1 cellular context compared by ENCODE assay signal in the genomic region with DNA sequence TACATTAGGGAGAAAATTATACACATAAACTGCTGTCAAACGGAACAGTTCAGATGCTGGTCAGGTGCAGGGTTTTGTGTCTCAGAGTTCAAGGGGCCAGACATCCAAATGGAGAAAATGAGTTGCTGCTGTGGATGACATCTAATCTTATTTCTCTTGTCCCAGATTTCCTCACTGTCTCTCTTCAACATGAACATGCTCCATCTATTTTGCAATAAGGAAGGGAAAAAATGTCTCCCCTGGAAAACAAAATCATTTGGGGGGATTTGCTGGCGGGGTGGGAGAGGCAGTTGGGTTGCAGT.
TF ChIP-seq lines count a peak whose summit lies in the region.

No MANE protein-coding gene starts in this region.

TF ChIP-seq in A549, 52 proteins besides CTCF, POLR2A, EP300 and RAD21:
- TF ChIP-seq, protein P1, sequence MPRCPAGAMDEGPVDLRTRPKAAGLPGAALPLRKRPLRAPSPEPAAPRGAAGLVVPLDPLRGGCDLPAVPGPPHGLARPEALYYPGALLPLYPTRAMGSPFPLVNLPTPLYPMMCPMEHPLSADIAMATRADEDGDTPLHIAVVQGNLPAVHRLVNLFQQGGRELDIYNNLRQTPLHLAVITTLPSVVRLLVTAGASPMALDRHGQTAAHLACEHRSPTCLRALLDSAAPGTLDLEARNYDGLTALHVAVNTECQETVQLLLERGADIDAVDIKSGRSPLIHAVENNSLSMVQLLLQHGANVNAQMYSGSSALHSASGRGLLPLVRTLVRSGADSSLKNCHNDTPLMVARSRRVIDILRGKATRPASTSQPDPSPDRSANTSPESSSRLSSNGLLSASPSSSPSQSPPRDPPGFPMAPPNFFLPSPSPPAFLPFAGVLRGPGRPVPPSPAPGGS (IDR thresholded peaks at IDR 0.05): no peak
- no peak for TF ChIP-seq JUN (IDR thresholded peaks at IDR 0.05)
- no peak for TF ChIP-seq RNF2 (IDR thresholded peaks at IDR 0.05; ENCODE audit: borderline replicate concordance, low read depth)
- TF ChIP-seq, protein P2, sequence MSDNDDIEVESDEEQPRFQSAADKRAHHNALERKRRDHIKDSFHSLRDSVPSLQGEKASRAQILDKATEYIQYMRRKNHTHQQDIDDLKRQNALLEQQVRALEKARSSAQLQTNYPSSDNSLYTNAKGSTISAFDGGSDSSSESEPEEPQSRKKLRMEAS (IDR thresholded peaks at IDR 0.05): no peak
- no peak for TF ChIP-seq NR3C1 (IDR thresholded peaks at IDR 0.05)
- no peak for TF ChIP-seq HOXB5 (CRISPR knock-in tag; IDR thresholded peaks at IDR 0.05)
- TF ChIP-seq RCOR1 (IDR thresholded peaks at IDR 0.05; ENCODE audit: low read depth, low read length): no peak
- TF ChIP-seq, protein P3, sequence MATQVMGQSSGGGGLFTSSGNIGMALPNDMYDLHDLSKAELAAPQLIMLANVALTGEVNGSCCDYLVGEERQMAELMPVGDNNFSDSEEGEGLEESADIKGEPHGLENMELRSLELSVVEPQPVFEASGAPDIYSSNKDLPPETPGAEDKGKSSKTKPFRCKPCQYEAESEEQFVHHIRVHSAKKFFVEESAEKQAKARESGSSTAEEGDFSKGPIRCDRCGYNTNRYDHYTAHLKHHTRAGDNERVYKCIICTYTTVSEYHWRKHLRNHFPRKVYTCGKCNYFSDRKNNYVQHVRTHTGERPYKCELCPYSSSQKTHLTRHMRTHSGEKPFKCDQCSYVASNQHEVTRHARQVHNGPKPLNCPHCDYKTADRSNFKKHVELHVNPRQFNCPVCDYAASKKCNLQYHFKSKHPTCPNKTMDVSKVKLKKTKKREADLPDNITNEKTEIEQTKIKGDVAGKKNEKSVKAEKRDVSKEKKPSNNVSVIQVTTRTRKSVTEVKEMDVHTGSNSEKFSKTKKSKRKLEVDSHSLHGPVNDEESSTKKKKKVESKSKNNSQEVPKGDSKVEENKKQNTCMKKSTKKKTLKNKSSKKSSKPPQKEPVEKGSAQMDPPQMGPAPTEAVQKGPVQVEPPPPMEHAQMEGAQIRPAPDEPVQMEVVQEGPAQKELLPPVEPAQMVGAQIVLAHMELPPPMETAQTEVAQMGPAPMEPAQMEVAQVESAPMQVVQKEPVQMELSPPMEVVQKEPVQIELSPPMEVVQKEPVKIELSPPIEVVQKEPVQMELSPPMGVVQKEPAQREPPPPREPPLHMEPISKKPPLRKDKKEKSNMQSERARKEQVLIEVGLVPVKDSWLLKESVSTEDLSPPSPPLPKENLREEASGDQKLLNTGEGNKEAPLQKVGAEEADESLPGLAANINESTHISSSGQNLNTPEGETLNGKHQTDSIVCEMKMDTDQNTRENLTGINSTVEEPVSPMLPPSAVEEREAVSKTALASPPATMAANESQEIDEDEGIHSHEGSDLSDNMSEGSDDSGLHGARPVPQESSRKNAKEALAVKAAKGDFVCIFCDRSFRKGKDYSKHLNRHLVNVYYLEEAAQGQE (IDR thresholded peaks at IDR 0.05): no peak
- no peak for TF ChIP-seq FOXS1 (CRISPR knock-in tag; IDR thresholded peaks at IDR 0.05)
- TF ChIP-seq ZFP36 (IDR thresholded peaks at IDR 0.05; ENCODE audit: borderline replicate concordance, partially characterized antibody): no peak
- no peak for TF ChIP-seq PHF8 (IDR thresholded peaks at IDR 0.05; ENCODE audit: borderline replicate concordance, low read depth)
- no peak for TF ChIP-seq CHD2 (IDR thresholded peaks at IDR 0.05; ENCODE audit: low read length, partially characterized antibody)
